Comparison of ENCODE assay signal across 17 cellular contexts in genomic region chr6:11756292-11756691, GRCh38. TPM values are rescaled to one million over a fixed set of nuclear protein-coding genes. Genes with fewer than 3 reads are reported as not detected.
A peak's percentile ranks its signal among the peaks of the same experiment; 100 is the strongest.
DNase-seq lines count a peak whose midpoint lies in the region; ATAC-seq and TF ChIP-seq lines count a peak whose summit lies in the region.
"Had no signal": no experiment of that assay in that cellular context is flagged by ENCODE, and none has a peak within 500 bp of the region (broad histone marks: within the 10 kb centered on the region; RNA-seq: fewer than 3 reads in every experiment).

No MANE protein-coding gene starts in this region.

- ATAC-seq in activated naive CD8-positive, alpha-beta T cell treated with anti-CD3 and anti-CD28 coated beads, Interleukin-2, amount 50 U/mL, for 24 hours: no peak
- no peak for ATAC-seq in HG02884 (IDR thresholded peaks at IDR 0.05; ENCODE audit: unreplicated experiment)
- ATAC-seq: A549; CD8-positive, alpha-beta T cell had no signal

- H3K9ac ChIP-seq in mesenchymal stem cell (ENCODE audit: low read length): peak overlapping the region; percentile 92
- H3K9ac ChIP-seq: BLaER1 treated with 17β-estradiol and CSF1 and Interleukin-3, amounts not matched to agents 10 nM and 100 nM had no signal

- H3K36me3 ChIP-seq in mesenchymal stem cell (ENCODE audit: control insufficient read depth in 1 of 2, insufficient read depth in 2 of 2, low read depth in 1 of 2, low read length in 2 of 2): no peaks in the 10 kb centered on the region
- H3K36me3 ChIP-seq in vagina: no peaks in the 10 kb centered on the region

- no peak overlapping the region for H4K91ac ChIP-seq in mesenchymal stem cell (ENCODE audit: low read length)

- H3K27ac ChIP-seq in mesenchymal stem cell (ENCODE audit: low read length, poor library complexity, severe bottlenecking): no peak overlapping the region
- no peak overlapping the region for H3K27ac ChIP-seq in vagina
- H3K27ac ChIP-seq: 22Rv1; A549; BLaER1 treated with 17β-estradiol and CSF1 and Interleukin-3, amounts not matched to agents 10 nM and 100 nM; C4-2B had no signal

- H3K36me3 Mint-ChIP-seq in activated naive CD8-positive, alpha-beta T cell treated with anti-CD3 and anti-CD28 coated beads, Interleukin-2, amount 50 U/mL, for 24 hours (ENCODE audit: low read depth): no peaks in the 10 kb centered on the region
- H3K36me3 Mint-ChIP-seq in activated naive CD8-positive, alpha-beta T cell treated with anti-CD3 and anti-CD28 coated beads for 36 hours: no peaks in the 10 kb centered on the region
- H3K36me3 Mint-ChIP-seq: CD8-positive, alpha-beta T cell had no signal

- no peak overlapping the region for H2AK5ac ChIP-seq in mesenchymal stem cell (ENCODE audit: low read length, severe bottlenecking)

- H3K4me3 ChIP-seq in mesenchymal stem cell (ENCODE audit: insufficient read depth in 1 of 2, low read depth in 1 of 2, low read length in 2 of 2) (no peak overlapping the region), vagina (no peak overlapping the region)
- H3K4me3 ChIP-seq: A549; BLaER1 treated with 17β-estradiol and CSF1 and Interleukin-3, amounts not matched to agents 10 nM and 100 nM had no signal

- H3K14ac ChIP-seq in mesenchymal stem cell (ENCODE audit: low read length in 2 of 2): no peak overlapping the region

- 71% methylated on average over 1 of the region's 2 CpGs for WGBS in mesenchymal stem cell

- no peaks in the 10 kb centered on the region for H3K79me1 ChIP-seq in mesenchymal stem cell (replicated peaks; ENCODE audit: low read length, poor library complexity, severe bottlenecking)

- H3K27me3 Mint-ChIP-seq in activated naive CD8-positive, alpha-beta T cell treated with anti-CD3 and anti-CD28 coated beads, Interleukin-2, amount 50 U/mL, for 24 hours: no peaks in the 10 kb centered on the region
- no peaks in the 10 kb centered on the region for H3K27me3 Mint-ChIP-seq in activated naive CD8-positive, alpha-beta T cell treated with anti-CD3 and anti-CD28 coated beads for 36 hours
- H3K27me3 Mint-ChIP-seq: CD4-positive, alpha-beta T cell had no signal

- H2BK15ac ChIP-seq in mesenchymal stem cell (ENCODE audit: low read depth, poor library complexity, severe bottlenecking): no peak overlapping the region

- H3K18ac ChIP-seq in mesenchymal stem cell (ENCODE audit: low read depth in 1 of 2, low read length in 2 of 2): no peak overlapping the region

- no peak for TF ChIP-seq CTCF in vagina (IDR thresholded peaks at IDR 0.05)

- no peaks in the 10 kb centered on the region for H3K4me1 ChIP-seq in mesenchymal stem cell (ENCODE audit: control insufficient read depth, insufficient read depth, low read depth, low read length)
- no peaks in the 10 kb centered on the region for H3K4me1 ChIP-seq in vagina

- no peak for DNase-seq in activated naive CD8-positive, alpha-beta T cell treated with anti-CD3 and anti-CD28 coated beads, Interleukin-2, amount 50 U/mL, for 24 hours
- DNase-seq in activated naive CD8-positive, alpha-beta T cell treated with anti-CD3 and anti-CD28 coated beads for 36 hours: no peak
- DNase-seq in mesenchymal stem cell: no peak
- DNase-seq in vagina (ENCODE audit: extremely low spot score in 2 of 2): no peak
- DNase-seq: AML-193; Caco-2; Calu3; CD4-positive, alpha-beta T cell; CD8-positive, alpha-beta T cell; DMS79 treated with DMSO at 0.1 percent for 48 hours; GF-D8 had no signal

- H3K4me3 Mint-ChIP-seq in activated naive CD8-positive, alpha-beta T cell treated with anti-CD3 and anti-CD28 coated beads, Interleukin-2, amount 50 U/mL, for 24 hours: no peak overlapping the region
- H3K4me3 Mint-ChIP-seq in activated naive CD8-positive, alpha-beta T cell treated with anti-CD3 and anti-CD28 coated beads for 36 hours: no peak overlapping the region
- H3K4me3 Mint-ChIP-seq: B cell; CD4-positive, alpha-beta T cell; CD8-positive, alpha-beta T cell had no signal

- H3K9me3 ChIP-seq in mesenchymal stem cell (ENCODE audit: control insufficient read depth, low read length): peaks cover 9% of the 10 kb centered on the region
- H3K9me3 ChIP-seq in vagina: no peaks in the 10 kb centered on the region
- H3K9me3 ChIP-seq: A549, Caco-2 had no signal

- no peak overlapping the region for H2BK120ac ChIP-seq in mesenchymal stem cell (ENCODE audit: low read depth, low read length)

- H3K23ac ChIP-seq in mesenchymal stem cell (ENCODE audit: low read length in 2 of 2): no peak overlapping the region

- TF ChIP-seq POLR2A in vagina (IDR thresholded peaks at IDR 0.05): no peak

- H2BK12ac ChIP-seq in mesenchymal stem cell (ENCODE audit: low read length in 2 of 2): no peak overlapping the region

- no peak overlapping the region for H4K8ac ChIP-seq in mesenchymal stem cell (ENCODE audit: low read length)

- intact Hi-C loops in vagina (cut with DNase I): no loop called here

- no peak overlapping the region for H2AFZ ChIP-seq in mesenchymal stem cell (ENCODE audit: low read depth, low read length)

- H3K9me3 Mint-ChIP-seq in activated naive CD8-positive, alpha-beta T cell treated with anti-CD3 and anti-CD28 coated beads, Interleukin-2, amount 50 U/mL, for 24 hours: peaks cover 4% of the 10 kb centered on the region
- H3K9me3 Mint-ChIP-seq in activated naive CD8-positive, alpha-beta T cell treated with anti-CD3 and anti-CD28 coated beads for 36 hours: peaks cover 11% of the 10 kb centered on the region
- H3K9me3 Mint-ChIP-seq: CD8-positive, alpha-beta T cell had no signal

- no peak overlapping the region for H3K4ac ChIP-seq in mesenchymal stem cell (ENCODE audit: low read depth in 1 of 2, low read length in 2 of 2)

- H2BK5ac ChIP-seq in mesenchymal stem cell (ENCODE audit: low read depth, low read length, poor library complexity, severe bottlenecking): no peak overlapping the region

- H3K4me2 ChIP-seq in mesenchymal stem cell (ENCODE audit: low read length, poor library complexity, severe bottlenecking): no peak overlapping the region
- H3K4me2 ChIP-seq: A549; BLaER1 treated with 17β-estradiol and CSF1 and Interleukin-3, amounts not matched to agents 10 nM and 100 nM had no signal

- H3K27me3 ChIP-seq in mesenchymal stem cell (ENCODE audit: control insufficient read depth in 1 of 2, insufficient read depth in 1 of 2, low read length in 2 of 2) (no peaks in the 10 kb centered on the region), vagina (no peaks in the 10 kb centered on the region)
- H3K27me3 ChIP-seq: BLaER1 treated with 17β-estradiol and CSF1 and Interleukin-3, amounts not matched to agents 10 nM and 100 nM had no signal

- H3K27ac Mint-ChIP-seq in activated naive CD8-positive, alpha-beta T cell treated with anti-CD3 and anti-CD28 coated beads, Interleukin-2, amount 50 U/mL, for 24 hours: peak overlapping the region; percentile 60
- H3K27ac Mint-ChIP-seq in activated naive CD8-positive, alpha-beta T cell treated with anti-CD3 and anti-CD28 coated beads for 36 hours: no peak overlapping the region
- H3K27ac Mint-ChIP-seq: B cell; CD4-positive, alpha-beta T cell; CD8-positive, alpha-beta T cell had no signal

- H3K4me1 Mint-ChIP-seq in activated naive CD8-positive, alpha-beta T cell treated with anti-CD3 and anti-CD28 coated beads, Interleukin-2, amount 50 U/mL, for 24 hours: peaks cover 28% of the 10 kb centered on the region
- peaks cover 16% of the 10 kb centered on the region for H3K4me1 Mint-ChIP-seq in activated naive CD8-positive, alpha-beta T cell treated with anti-CD3 and anti-CD28 coated beads for 36 hours
- H3K4me1 Mint-ChIP-seq: B cell had no signal

RNA-seq across cellular contexts. Expression of gene ADTRP, which starts 22.3 kb away (rescaled TPM):
- 10 to 100 TPM; 29.1 to 31.5 TPM for total RNA-seq in activated naive CD8-positive, alpha-beta T cell treated with anti-CD3 and anti-CD28 coated beads for 36 hours
- polyA plus RNA-seq in mesenchymal stem cell (2013, experiment 1 of 2): 1.4 TPM
- 0.81 TPM for polyA plus RNA-seq in mesenchymal stem cell (2013, experiment 2 of 2)
- total RNA-seq in vagina: not detected

Comparison
In these comparisons a context has a peak if more than half of its experiments do, and no peak if none do; other contexts are left out.
1. RNA of gene ADTRP, which starts 22.3 kb away (total RNA-seq): 29.1 to 31.5 TPM in activated naive CD8-positive, alpha-beta T cell treated with anti-CD3 and anti-CD28 coated beads for 36 hours; not detected in vagina (single experiment); every median in the first group is over 10 times any median in the second.